Comparison of ENCODE assay signal across 11 cellular contexts in genomic region chr11:118343981-118344521, GRCh38. TPM values are rescaled to one million over a fixed set of nuclear protein-coding genes. Genes with fewer than 3 reads are reported as not detected.
DNase-seq lines count a peak whose midpoint lies in the region; ATAC-seq, FAIRE-seq and TF ChIP-seq lines count a peak whose summit lies in the region.
"Had no signal": no experiment of that assay in that cellular context is flagged by ENCODE, and none has a peak within 500 bp of the region (broad histone marks: within the 10 kb centered on the region; RNA-seq: fewer than 3 reads in every experiment).

Gene CD3G, plus strand, starts transcription at chr11:118344344. Its CDS starts 80 bp downstream, at chr11:118344424.

- H3F3A ChIP-seq in PC-9 (ENCODE audit: insufficient read depth, low read depth), result no peaks in the 10 kb centered on the region

- peak; percentile 80 for ATAC-seq in T-helper 17 cell
- peak; percentile 57 to 65 for ATAC-seq in activated T-cell treated with anti-CD3 and anti-CD28 coated beads, Interleukin-2, amount 50 U/mL, for 4 hours
- ATAC-seq in left colon, result peak; percentile 37
- ATAC-seq: foreskin keratinocyte had no signal

- FAIRE-seq in HTR-8/SVneo (lab: Jason Lieb, UNC), result no peak

- H2AFZ ChIP-seq in PC-9, result no peak within 1 kb of the TSS

- peaks cover 77% of the 10 kb centered on the region for H3K4me1 Mint-ChIP-seq in T-helper 17 cell
- peaks cover 72% of the 10 kb centered on the region for H3K4me1 Mint-ChIP-seq in activated T-cell treated with anti-CD3 and anti-CD28 coated beads, Interleukin-2, amount 50 U/mL, for 4 hours (ENCODE audit: low read depth)

- DNase-seq in T-helper 17 cell, result peak; percentile 44 to 53 (median 53)
- peak; percentile 63 for DNase-seq in activated T-cell treated with anti-CD3 and anti-CD28 coated beads, Interleukin-2, amount 50 U/mL, for 4 hours
- DNase-seq in left colon, result peak in 1 of 2 donors; percentile 23
- DNase-seq in stimulated activated CD8-positive, alpha-beta memory T cell treated with anti-CD3 and anti-CD28 coated beads, Interleukin-2, amount 100 ng/mL, for 48 hours (ENCODE audit: low read depth in 2 of 2), result peak; percentile 55 to 58
- no peak for DNase-seq in NCI-H1092 (lab: John Stamatoyannopoulos, UW)
- no peak for DNase-seq in PC-9
- DNase-seq in HTR-8/SVneo (ENCODE audit: insufficient read length, low spot score), result no peak
- no peak for DNase-seq in dorsolateral prefrontal cortex
- DNase-seq: COR-L47, foreskin keratinocyte, OCI-M1 had no signal

- H3K4me1 ChIP-seq in PC-9 (replicated peaks; ENCODE audit: insufficient read depth), result no peaks in the 10 kb centered on the region
- H3K4me1 ChIP-seq: foreskin keratinocyte had no signal

- no peaks in the 10 kb centered on the region for H3K27me3 ChIP-seq in PC-9 (ENCODE audit: insufficient read depth, low read depth)
- peaks cover 0 to 40% (median 5%) of the 10 kb centered on the region in 45 donors for H3K27me3 ChIP-seq in dorsolateral prefrontal cortex

- H3K79me2 ChIP-seq in PC-9 (ENCODE audit: low read depth), result no peaks in the 10 kb centered on the region

- H3K36me3 ChIP-seq in PC-9 (ENCODE audit: low read depth), result no peaks in the 10 kb centered on the region

- intact Hi-C loops in left colon (cut with DNase I, micrococcal nuclease), result no loop called here
- intact Hi-C loops in PC-9 (cut with micrococcal nuclease; ENCODE audit: unreplicated experiment), result no loop called here
- intact Hi-C loops in dorsolateral prefrontal cortex (cut with DNase I), result no loop called here

- H3K9me3 ChIP-seq in T-helper 17 cell (ENCODE audit: control insufficient read depth, low read length, poor library complexity, severe bottlenecking) (no peaks in the 10 kb centered on the region), PC-9 (ENCODE audit: insufficient read depth, low read depth) (no peaks in the 10 kb centered on the region)

- H3K4me3 Mint-ChIP-seq in T-helper 17 cell, result peak within 1 kb of the TSS; percentile 99
- H3K4me3 Mint-ChIP-seq in activated T-cell treated with anti-CD3 and anti-CD28 coated beads, Interleukin-2, amount 50 U/mL, for 4 hours, result peak within 1 kb of the TSS; percentile 92

- POLR2A ChIA-PET in PC-9 (lab: Charles Lee; ENCODE audit: unreplicated experiment), result no interaction called here

- H3K27me3 Mint-ChIP-seq in T-helper 17 cell, result no peaks in the 10 kb centered on the region
- H3K27me3 Mint-ChIP-seq in activated T-cell treated with anti-CD3 and anti-CD28 coated beads, Interleukin-2, amount 50 U/mL, for 4 hours (ENCODE audit: low read depth), result no peaks in the 10 kb centered on the region

- H3K27ac Mint-ChIP-seq in T-helper 17 cell, result peak within 1 kb of the TSS; percentile 100

- H4K20me1 ChIP-seq in PC-9 (ENCODE audit: insufficient read depth), result no peaks in the 10 kb centered on the region

- CTCF ChIA-PET in PC-9 (lab: Charles Lee), result no interaction called here

- no TSS peak for BruUV-seq in PC-9 (replicated peaks; lab: Mats Ljungman, UMichigan)

- H3K4me3 ChIP-seq in PC-9 (no peak within 1 kb of the TSS), dorsolateral prefrontal cortex (no peak within 1 kb of the TSS)

- no peaks in the 10 kb centered on the region for H3K9me2 ChIP-seq in PC-9 (ENCODE audit: insufficient read depth)

- H3K36me3 Mint-ChIP-seq in T-helper 17 cell (ENCODE audit: low read depth), result peaks cover 25% of the 10 kb centered on the region
- peaks cover 41% of the 10 kb centered on the region for H3K36me3 Mint-ChIP-seq in activated T-cell treated with anti-CD3 and anti-CD28 coated beads, Interleukin-2, amount 50 U/mL, for 4 hours (ENCODE audit: insufficient read depth)

- TF ChIP-seq CTCF in PC-9 (conservative IDR thresholded peaks at IDR 0.05) (no peak), dorsolateral prefrontal cortex (IDR thresholded peaks at IDR 0.05 in 54 of 56, conservative IDR thresholded peaks at IDR 0.05 in 2 of 56; ENCODE audit: low read depth in 1 of 56, partially characterized antibody in 56 of 56) (no peak)

- no peaks in the 10 kb centered on the region for H3K9me3 Mint-ChIP-seq in activated T-cell treated with anti-CD3 and anti-CD28 coated beads, Interleukin-2, amount 50 U/mL, for 4 hours

- no peak within 1 kb of the TSS for H3K27ac ChIP-seq in PC-9
- H3K27ac ChIP-seq in dorsolateral prefrontal cortex, result no peak within 1 kb of the TSS
- H3K27ac ChIP-seq: foreskin keratinocyte had no signal

- no peak within 1 kb of the TSS for H3K4me2 ChIP-seq in PC-9

RNA-seq across cellular contexts. Expression of gene CD3G, which starts in this region (rescaled TPM):
- 100 to 1,000 TPM; 156 to 170 TPM for total RNA-seq in T-helper 17 cell
- 100 to 1,000 TPM in 2 of 3 donors, 10 to 100 TPM in 1; 86.4 to 105 (median 102) TPM for total RNA-seq in activated T-cell treated with anti-CD3 and anti-CD28 coated beads, Interleukin-2, amount 50 U/mL, for 4 hours
- 1 to 10 TPM; 1.6 to 1.9 TPM for total RNA-seq in left colon
- not detected in 2 replicates for total RNA-seq in PC-9 (2021)
- 1 to 10 TPM in 2 of 120 experiments, under 1 TPM in 11, not detected in 107; 0.19 to 1.4 (median 0.53) TPM for total RNA-seq in dorsolateral prefrontal cortex
- total RNA-seq: foreskin keratinocyte had no signal

Comparison
In these comparisons a context has a peak if more than half of its experiments do, and no peak if none do; other contexts are left out.
1. RNA of gene CD3G (total RNA-seq): 156 to 170 TPM in T-helper 17 cell and 86.4 to 105 TPM in activated T-cell treated with anti-CD3 and anti-CD28 coated beads, Interleukin-2, amount 50 U/mL, for 4 hours; 1.6 to 1.9 TPM in left colon, not detected in PC-9 and 0.19 to 1.4 TPM in dorsolateral prefrontal cortex; every median in the first group is over 10 times any median in the second.
2. DNase-seq: peak in T-helper 17 cell (3 of 3), activated T-cell treated with anti-CD3 and anti-CD28 coated beads, Interleukin-2, amount 50 U/mL, for 4 hours (single experiment) and stimulated activated CD8-positive, alpha-beta memory T cell treated with anti-CD3 and anti-CD28 coated beads, Interleukin-2, amount 100 ng/mL, for 48 hours (2 of 2); none in NCI-H1092 (single experiment), PC-9 (0 of 2), HTR-8/SVneo (single experiment) and dorsolateral prefrontal cortex (0 of 10).
3. Peak in every context shown above with its lines, with median percentiles within 50 percentile points of each other: ATAC-seq.